18 cellular contexts compared by ENCODE assay signal in genomic region chr6:111909238-111909637, GRCh38.
"Had no signal": no experiment of that assay in that cellular context is flagged by ENCODE, and none has a peak within 500 bp of the region (broad histone marks: within the 10 kb centered on the region; RNA-seq: fewer than 3 reads in every experiment).

No MANE protein-coding gene starts in this region.

- H3K9me3 ChIP-seq: gastrocnemius medialis, heart left ventricle, thyroid gland had no signal

- H3K4me3 ChIP-seq: gastrocnemius medialis, heart left ventricle, thyroid gland had no signal

- FAIRE-seq: colon, endometrium, urothelium cell line had no signal

- H3K4me1 ChIP-seq: gastrocnemius medialis, heart left ventricle, thyroid gland had no signal

- DNase-seq: activated CD4-positive, alpha-beta T cell treated with anti-CD3 and anti-CD28 coated beads, Interleukin-2, amount 50 U/mL, for 1 hour; activated CD8-positive, alpha-beta memory T cell treated with anti-CD3 and anti-CD28 coated beads, Interleukin-2, amount 50 U/mL, for 4 hours; activated naive CD4-positive, alpha-beta T cell treated with anti-CD3 and anti-CD28 coated beads, Interleukin-2, amount 10 ng/mL, durations not matched to agents 7 days and 5 days; activated naive CD8-positive, alpha-beta T cell treated with anti-CD3 and anti-CD28 coated beads, Interleukin-2, amount 50 U/mL, for 24 hours; activated T-cell treated with anti-CD3 and anti-CD28 coated beads, Interleukin-2, amount 50 U/mL, for 4 hours; anterior cingulate cortex; central memory CD4-positive, alpha-beta T cell; gastrocnemius medialis; heart left ventricle; naive thymus-derived CD8-positive, alpha-beta T cell; occipital lobe; retina; stimulated activated CD4-positive, alpha-beta T cell treated with anti-CD3 and anti-CD28 coated beads, Interleukin-2, amount 100 ng/mL, for 24 hours; stimulated activated naive CD4-positive, alpha-beta T cell treated with Interleukin-2 at 50 U/mL for 16 hours; thyroid gland had no signal

- H3K27me3 ChIP-seq: gastrocnemius medialis, heart left ventricle, thyroid gland had no signal

- H3K36me3 ChIP-seq: gastrocnemius medialis, heart left ventricle, thyroid gland had no signal

- H3K27ac ChIP-seq: gastrocnemius medialis, heart left ventricle, thyroid gland had no signal
